8 cellular contexts compared by ENCODE assay signal in the genomic region with DNA sequence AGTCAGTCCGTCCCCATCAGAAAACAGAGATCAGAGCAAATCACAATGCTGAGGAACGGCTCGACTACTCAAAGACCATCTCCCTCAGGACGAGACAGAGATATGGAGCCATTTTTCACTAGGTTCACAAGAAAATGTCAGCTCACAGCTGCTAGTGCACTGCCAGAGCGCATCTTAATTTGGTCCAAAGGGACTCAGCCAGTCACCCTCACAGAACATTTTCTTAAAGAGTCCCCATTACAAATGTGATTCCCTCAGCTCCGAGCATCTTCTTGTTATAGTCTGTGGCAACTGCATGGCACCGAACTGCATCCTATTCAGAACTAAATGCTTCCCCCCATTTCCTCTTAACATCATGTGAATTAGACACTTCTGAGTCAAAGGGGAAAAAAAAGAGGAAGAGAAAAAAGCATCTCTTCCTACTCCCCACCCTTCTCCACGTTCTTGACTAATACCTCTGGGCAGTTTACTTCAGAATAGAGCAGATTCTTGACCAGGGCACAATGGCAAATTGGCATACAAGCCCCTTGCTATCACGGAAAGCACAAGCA.
DNase-seq lines count a peak whose midpoint lies in the region; ATAC-seq, FAIRE-seq and TF ChIP-seq lines count a peak whose summit lies in the region.

No MANE protein-coding gene starts in this region.

- H3K27me3 Mint-ChIP-seq in chondrocyte (ENCODE audit: low read depth): peaks cover 21% of the 10 kb centered on the region

- FAIRE-seq in GM19239 (lab: Jason Lieb, UNC): no peak

- DNase-seq in NCI-H1092 treated with DMSO at 0.1 percent for 48 hours (lab: John Stamatoyannopoulos, UW): peak; percentile 42
- DNase-seq in NCI-H1092 (lab: John Stamatoyannopoulos, UW): no peak
- DNase-seq in kidney tubule cell (ENCODE audit: low spot score): peak; percentile 6
- no peak for DNase-seq in AG08396 (ENCODE audit: low spot score)
- no peak for DNase-seq in GM19239 (ENCODE audit: insufficient read length, low spot score)
- DNase-seq in chondrocyte (ENCODE audit: low spot score): no peak

- ATAC-seq in HG03095 (IDR thresholded peaks at IDR 0.05; ENCODE audit: unreplicated experiment) (peak; percentile 90), SK-N-SH treated with all-trans-retinoic acid at 6 μM for 48 hours (peak; percentile 61)

- no peak overlapping the region for H3K4me3 Mint-ChIP-seq in chondrocyte (ENCODE audit: unreplicated experiment)

- no peak overlapping the region for H3K27ac Mint-ChIP-seq in chondrocyte (ENCODE audit: unreplicated experiment)

- peaks cover 10% of the 10 kb centered on the region for H3K4me1 Mint-ChIP-seq in chondrocyte (ENCODE audit: low read depth)

- no peaks in the 10 kb centered on the region for H3K36me3 Mint-ChIP-seq in chondrocyte (ENCODE audit: low read depth)

- no peak for TF ChIP-seq CTCF in chondrocyte (IDR thresholded peaks at IDR 0.05)

- no peaks in the 10 kb centered on the region for H3K9me3 Mint-ChIP-seq in chondrocyte (ENCODE audit: low read depth)

TF ChIP-seq in SK-N-SH treated with all-trans-retinoic acid at 6 μM for 48 hours, 23 proteins besides CTCF, POLR2A, EP300 and RAD21:
- TF ChIP-seq RARB (CRISPR knock-in tag; IDR thresholded peaks at IDR 0.05) (no peak), ARNTL (CRISPR knock-in tag; IDR thresholded peaks at IDR 0.05; ENCODE audit: borderline replicate concordance, low read depth) (no peak), ISL1 (CRISPR knock-in tag; IDR thresholded peaks at IDR 0.05) (no peak), BACH2 (CRISPR knock-in tag; IDR thresholded peaks at IDR 0.05; ENCODE audit: borderline replicate concordance) (no peak)
- TF ChIP-seq, protein P1, sequence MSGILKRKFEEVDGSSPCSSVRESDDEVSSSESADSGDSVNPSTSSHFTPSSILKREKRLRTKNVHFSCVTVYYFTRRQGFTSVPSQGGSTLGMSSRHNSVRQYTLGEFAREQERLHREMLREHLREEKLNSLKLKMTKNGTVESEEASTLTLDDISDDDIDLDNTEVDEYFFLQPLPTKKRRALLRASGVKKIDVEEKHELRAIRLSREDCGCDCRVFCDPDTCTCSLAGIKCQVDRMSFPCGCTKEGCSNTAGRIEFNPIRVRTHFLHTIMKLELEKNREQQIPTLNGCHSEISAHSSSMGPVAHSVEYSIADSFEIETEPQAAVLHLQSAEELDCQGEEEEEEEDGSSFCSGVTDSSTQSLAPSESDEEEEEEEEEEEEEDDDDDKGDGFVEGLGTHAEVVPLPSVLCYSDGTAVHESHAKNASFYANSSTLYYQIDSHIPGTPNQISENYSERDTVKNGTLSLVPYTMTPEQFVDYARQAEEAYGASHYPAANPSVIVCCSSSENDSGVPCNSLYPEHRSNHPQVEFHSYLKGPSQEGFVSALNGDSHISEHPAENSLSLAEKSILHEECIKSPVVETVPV (CRISPR knock-in tag; IDR thresholded peaks at IDR 0.05): no peak
TF ChIP-seq in SK-N-SH treated with all-trans-retinoic acid at 6 μM for 48 hours: peak in this region for 0.

Comparison
In these comparisons a context has a peak if more than half of its experiments do, and no peak if none do; other contexts are left out.
1. DNase-seq: peak in NCI-H1092 treated with DMSO at 0.1 percent for 48 hours (single experiment) and kidney tubule cell (single experiment); none in NCI-H1092 (single experiment), AG08396 (single experiment), GM19239 (single experiment) and chondrocyte (single experiment).